ENCODE assay signal across 9 cellular contexts in genomic region chr9:113622600-113623400, GRCh38.
A peak's percentile ranks its signal among the peaks of the same experiment; 100 is the strongest.
DNase-seq lines count a peak whose midpoint lies in the region; ATAC-seq and TF ChIP-seq lines count a peak whose summit lies in the region.
"Had no signal": no experiment of that assay in that cellular context is flagged by ENCODE, and none has a peak within 500 bp of the region (broad histone marks: within the 10 kb centered on the region; RNA-seq: fewer than 3 reads in every experiment).

No MANE protein-coding gene starts in this region.

- no peaks in the 10 kb centered on the region for H3K9me2 ChIP-seq in PC-9 (ENCODE audit: insufficient read depth)

- POLR2A ChIA-PET in PC-9 (lab: Charles Lee; ENCODE audit: unreplicated experiment): interaction anchor here (0.6 to 1.0 kb wide), 4 partner anchors 16 to 285 kb away, joined by 3 to 11 read pairs (median 6); partner anchors contain the start of gene BSPRY

- H3K4me2 ChIP-seq in PC-9: peak overlapping the region; percentile 62
- H3K4me2 ChIP-seq: KMS-11 had no signal

- CTCF ChIA-PET in PC-9 (lab: Charles Lee): interaction anchor here (1.1 kb wide), 1 partner anchor 32 kb away, joined by 4 read pairs; no protein-coding TSS in a partner anchor

- no peak overlapping the region for H3K4me3 ChIP-seq in PC-9
- no peak overlapping the region for H3K4me3 ChIP-seq in sigmoid colon

- 0 out of 2 replicates have a peak overlapping the region, but pooled peaks have one; percentile 14 for H2AFZ ChIP-seq in PC-9

- WGBS in sigmoid colon, 2 donors: 76 to 80% methylated on average over 8 of the region's 8 CpGs

- no peaks in the 10 kb centered on the region for H3K27me3 ChIP-seq in PC-9 (ENCODE audit: insufficient read depth, low read depth)
- H3K27me3 ChIP-seq in sigmoid colon: no peaks in the 10 kb centered on the region

- no peak for TF ChIP-seq POLR2A in sigmoid colon (IDR thresholded peaks at IDR 0.05)

- H3K4me1 ChIP-seq in PC-9 (replicated peaks; ENCODE audit: insufficient read depth): peaks cover 42% of the 10 kb centered on the region
- peaks cover 0 to 40% (median 33%) of the 10 kb centered on the region in 4 donors for H3K4me1 ChIP-seq in sigmoid colon

- H3K36me3 ChIP-seq in PC-9 (ENCODE audit: low read depth): no peaks in the 10 kb centered on the region
- no peaks in the 10 kb centered on the region for H3K36me3 ChIP-seq in sigmoid colon

- no peaks in the 10 kb centered on the region for H4K20me1 ChIP-seq in PC-9 (ENCODE audit: insufficient read depth)

- DNase-seq in 8988T (peak; percentile 66), PC-9 (peak; percentile 86), dermis microvascular lymphatic vessel endothelial cell (ENCODE audit: low read depth in 2 of 2) (peak; percentile 68 to 88), sigmoid colon (peak; percentile 62), cortex of kidney (lab: John Stamatoyannopoulos, UW) (no peak), HuH-7 (ENCODE audit: low spot score) (no peak)

- peak overlapping the region; percentile 56 for H3K27ac ChIP-seq in PC-9
- no peak overlapping the region for H3K27ac ChIP-seq in sigmoid colon
- H3K27ac ChIP-seq: KMS-11 had no signal

- no peaks in the 10 kb centered on the region for H3K79me2 ChIP-seq in PC-9 (ENCODE audit: low read depth)

- peak; percentile 89 for ATAC-seq in GM18502 (IDR thresholded peaks at IDR 0.05; ENCODE audit: poor library complexity, unreplicated experiment)
- peak; percentile 86 for ATAC-seq in HG02759 (IDR thresholded peaks at IDR 0.05; ENCODE audit: unreplicated experiment)

- intact Hi-C loops in PC-9 (cut with micrococcal nuclease; ENCODE audit: unreplicated experiment): no loop called here
- intact Hi-C loops in sigmoid colon (cut with DNase I): no loop called here

- BruUV-seq in PC-9 (replicated peaks; lab: Mats Ljungman, UMichigan): TSS peak; percentile 15

- H3F3A ChIP-seq in PC-9 (ENCODE audit: insufficient read depth, low read depth): peaks cover 14% of the 10 kb centered on the region; the same call in 1 of the 2 replicates

- H3K9me3 ChIP-seq in PC-9 (ENCODE audit: insufficient read depth, low read depth) (no peaks in the 10 kb centered on the region), sigmoid colon (no peaks in the 10 kb centered on the region)

- TF ChIP-seq EP300 in sigmoid colon (IDR thresholded peaks at IDR 0.05): no peak

- TF ChIP-seq CTCF in PC-9 (conservative IDR thresholded peaks at IDR 0.05) (no peak), sigmoid colon (IDR thresholded peaks at IDR 0.05) (no peak)

Comparison
In these comparisons a context has a peak if more than half of its experiments do, and no peak if none do; other contexts are left out.
1. DNase-seq: peak in 8988T (single experiment), PC-9 (2 of 2), dermis microvascular lymphatic vessel endothelial cell (2 of 2) and sigmoid colon (single experiment); none in cortex of kidney (single experiment) and HuH-7 (single experiment).